ENCODE assay signal across 1 cellular context in the genomic region with DNA sequence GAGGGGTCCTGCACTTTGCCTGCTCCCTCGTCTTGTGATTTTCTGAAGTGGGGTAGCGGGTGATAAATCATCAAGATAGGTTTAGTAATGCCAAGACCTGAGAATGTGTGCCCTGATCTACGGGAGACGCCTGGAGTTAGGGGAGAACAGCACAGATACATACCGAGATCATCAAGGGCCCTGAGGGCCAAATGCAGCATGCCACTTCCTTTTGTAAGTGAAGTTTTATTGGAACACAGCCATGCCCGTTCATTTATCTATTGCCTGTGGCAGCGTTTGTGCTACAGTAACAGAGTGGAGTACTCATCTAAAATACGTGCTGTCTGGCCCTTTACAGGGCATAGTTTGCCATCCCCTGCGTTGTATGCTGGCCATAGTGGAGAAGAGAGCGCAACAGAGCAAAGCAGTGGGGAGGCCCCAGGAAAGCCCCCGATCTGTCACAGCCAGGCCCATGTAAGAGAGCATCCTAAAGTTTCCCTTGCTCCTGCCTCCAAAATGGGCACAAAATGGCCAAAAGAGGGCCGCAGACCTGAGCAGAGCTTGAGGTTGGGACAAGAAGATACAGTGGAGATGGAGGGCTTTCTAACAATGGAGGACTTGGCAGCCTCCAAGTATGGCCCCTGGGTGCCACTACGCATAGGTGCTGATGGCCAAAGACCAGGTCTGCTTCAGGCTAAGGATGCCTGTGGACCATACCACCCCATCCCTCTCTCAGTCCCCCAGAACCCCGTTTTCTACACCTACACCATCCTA.
TF ChIP-seq lines count a peak whose summit lies in the region.

No MANE protein-coding gene starts in this region.

TF ChIP-seq in GM23338, 12 proteins besides CTCF, POLR2A, EP300 and RAD21:
- TF ChIP-seq EZH2phosphoT487 (IDR thresholded peaks at IDR 0.05; ENCODE audit: unreplicated experiment) (no peak), CREB1 (CRISPR knock-in tag; IDR thresholded peaks at IDR 0.05; ENCODE audit: low read depth) (no peak), STAT1 (IDR thresholded peaks at IDR 0.05; ENCODE audit: unreplicated experiment) (no peak), ZNF462 (CRISPR knock-in tag; IDR thresholded peaks at IDR 0.05) (no peak), EZH2 (IDR thresholded peaks at IDR 0.05; ENCODE audit: low read depth, unreplicated experiment) (no peak), NANOG (IDR thresholded peaks at IDR 0.05; ENCODE audit: borderline replicate concordance) (no peak), ZNF114 (CRISPR knock-in tag; IDR thresholded peaks at IDR 0.05) (no peak), ZNF331 (CRISPR knock-in tag; IDR thresholded peaks at IDR 0.05; ENCODE audit: low read depth) (no peak), POLR2AphosphoS5 (IDR thresholded peaks at IDR 0.05; ENCODE audit: low read depth) (no peak), REST (IDR thresholded peaks at IDR 0.05; ENCODE audit: unreplicated experiment) (no peak), JUNB (IDR thresholded peaks at IDR 0.05; ENCODE audit: unreplicated experiment) (no peak)
- TF ChIP-seq, protein P1, sequence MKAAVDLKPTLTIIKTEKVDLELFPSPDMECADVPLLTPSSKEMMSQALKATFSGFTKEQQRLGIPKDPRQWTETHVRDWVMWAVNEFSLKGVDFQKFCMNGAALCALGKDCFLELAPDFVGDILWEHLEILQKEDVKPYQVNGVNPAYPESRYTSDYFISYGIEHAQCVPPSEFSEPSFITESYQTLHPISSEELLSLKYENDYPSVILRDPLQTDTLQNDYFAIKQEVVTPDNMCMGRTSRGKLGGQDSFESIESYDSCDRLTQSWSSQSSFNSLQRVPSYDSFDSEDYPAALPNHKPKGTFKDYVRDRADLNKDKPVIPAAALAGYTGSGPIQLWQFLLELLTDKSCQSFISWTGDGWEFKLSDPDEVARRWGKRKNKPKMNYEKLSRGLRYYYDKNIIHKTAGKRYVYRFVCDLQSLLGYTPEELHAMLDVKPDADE (IDR thresholded peaks at IDR 0.05), result no peak
